Comparison of ENCODE assay signal across 8 cellular contexts in the genomic region with DNA sequence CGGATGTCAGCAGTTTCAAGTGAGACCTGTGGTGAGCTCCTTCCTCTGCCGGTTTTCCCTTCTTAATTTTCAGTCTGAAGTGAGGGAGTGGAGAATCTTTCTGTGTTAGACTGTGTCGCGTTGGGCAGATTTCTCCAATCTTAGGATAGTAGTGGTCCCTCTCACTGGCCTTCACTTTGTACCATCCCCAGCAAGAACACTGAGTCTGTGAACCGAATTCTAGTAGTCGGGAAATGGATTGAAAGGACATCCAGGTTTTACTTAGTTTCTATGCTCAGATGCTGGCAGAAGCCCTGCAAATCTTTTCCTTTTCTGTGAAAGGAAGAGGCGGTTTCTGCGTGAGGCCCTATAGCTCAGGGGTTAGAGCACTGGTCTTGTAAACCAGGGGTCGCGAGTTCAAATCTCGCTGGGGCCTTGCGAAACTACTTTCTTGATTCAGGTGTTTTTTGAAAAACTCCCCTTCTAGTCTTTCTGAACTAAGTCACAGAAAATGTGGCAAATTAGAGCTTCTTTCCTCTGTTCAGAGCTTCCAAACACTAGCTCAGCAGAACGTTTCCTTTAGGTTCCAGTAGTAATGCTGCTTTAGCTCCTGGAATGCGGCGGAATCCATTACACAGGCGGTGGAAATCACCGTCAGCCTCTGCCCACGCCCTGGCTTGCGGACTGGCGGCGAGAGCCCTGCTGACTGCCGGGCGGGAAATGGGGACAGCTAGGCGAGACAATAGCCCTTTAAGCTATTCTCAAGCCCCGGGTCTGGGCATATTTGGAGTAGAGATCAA. TPM values are rescaled to one million over a fixed set of nuclear protein-coding genes. Genes with fewer than 3 reads are reported as not detected.
DNase-seq lines count a peak whose midpoint lies in the region; ATAC-seq, FAIRE-seq and TF ChIP-seq lines count a peak whose summit lies in the region.

No MANE protein-coding gene starts in this region.

- 0 out of 2 replicates have a peak, but pooled peaks have one; percentile 10 for TF ChIP-seq POLR2A in A549 (IDR thresholded peaks at IDR 0.05; ENCODE audit: low read length)

- CTCF ChIA-PET in A549 (lab: Yijun Ruan, JAX): interaction anchor here (0.9 to 13.8 kb wide), 17 partner anchors 8 to 359 kb away, joined by 3 to 191 read pairs (median 4); no protein-coding TSS in a partner anchor

- H3K27ac Mint-ChIP-seq in nephron progenitor cell: peak overlapping the region; percentile 36

- peaks cover 25% of the 10 kb centered on the region for H3K4me1 Mint-ChIP-seq in nephron progenitor cell

- no peaks in the 10 kb centered on the region for H3K9me3 Mint-ChIP-seq in nephron progenitor cell

- H3K4me3 ChIP-seq in A549: peak overlapping the region; percentile 58

- H3K4me2 ChIP-seq in A549: peak overlapping the region; percentile 81

- no peak for TF ChIP-seq CTCF in A549 (IDR thresholded peaks at IDR 0.05)
- TF ChIP-seq CTCF in nephron progenitor cell (IDR thresholded peaks at IDR 0.05): no peak

- H3K9me3 ChIP-seq in A549: no peaks in the 10 kb centered on the region

- peaks cover 23% of the 10 kb centered on the region for H3K4me1 ChIP-seq in A549

- no peak; a peak in 1 of 5 replicates for TF ChIP-seq RAD21 in A549 (conservative IDR thresholded peaks at IDR 0.05 in 1 of 2, IDR thresholded peaks at IDR 0.05 in 1 of 2)

- ATAC-seq in A549: peak; percentile 12 to 16; a peak in 5 of 6 replicates
- ATAC-seq in GM18511 (IDR thresholded peaks at IDR 0.05; ENCODE audit: unreplicated experiment): peak; percentile 23

- POLR2A ChIA-PET in A549 (lab: Yijun Ruan, JAX): interaction anchor here (0.8 to 5.1 kb wide), 19 partner anchors 7 to 339 kb away, joined by 3 to 46 read pairs (median 4); a partner anchor contains a TSS

- no peaks in the 10 kb centered on the region for H3K36me3 Mint-ChIP-seq in nephron progenitor cell (ENCODE audit: low read depth)

- H3K4me3 Mint-ChIP-seq in nephron progenitor cell: no peak overlapping the region

- H3K27ac ChIP-seq in A549: peak overlapping the region; percentile 95

- peaks cover 15% of the 10 kb centered on the region for H3K27me3 Mint-ChIP-seq in nephron progenitor cell (ENCODE audit: low read depth, poor library complexity)

- WGBS in A549 (ENCODE audit: missing lambda C conversion rate): 1% methylated on average over 16 of the region's 25 CpGs

- DNase-seq in A549 (ENCODE audit: low read depth in 1 of 2, low spot score in 1 of 2) (peak; percentile 62 to 93), HS-5 (ENCODE audit: low read depth) (peak; percentile 83), RPMI7951 (ENCODE audit: low read depth) (peak; percentile 81), fibroblast of the conjunctiva (ENCODE audit: low read depth) (peak; percentile 84), nephron progenitor cell (peak; percentile 86)
- DNase-seq in activated T-helper 1 cell treated with anti-CD3 and anti-CD28 coated beads, Interleukin-2, amount 50 U/mL, for 16 hours (ENCODE audit: low read depth in 1 of 2, low spot score in 1 of 2): peak; percentile 67 to 75
- peak; percentile 75 to 92 (median 83) for DNase-seq in stimulated activated naive CD4-positive, alpha-beta T cell (lab: John Stamatoyannopoulos, UW)

- peak; percentile 46 for FAIRE-seq in A549 (lab: Jason Lieb, UNC)

- TF ChIP-seq EP300 in A549 (IDR thresholded peaks at IDR 0.05): no peak

TF ChIP-seq in A549, 52 proteins besides CTCF, POLR2A, EP300 and RAD21:
- TF ChIP-seq FOSL2 (IDR thresholded peaks at IDR 0.05): no peak
- TF ChIP-seq FOSL2 (CRISPR knock-in tag; IDR thresholded peaks at IDR 0.05): no peak
- peak; percentile 83 for TF ChIP-seq SREBF2 (IDR thresholded peaks at IDR 0.05)
- peak; percentile 2 for TF ChIP-seq ZFP36 (IDR thresholded peaks at IDR 0.05; ENCODE audit: borderline replicate concordance, partially characterized antibody)
- peak; percentile 80 for TF ChIP-seq RFX5 (IDR thresholded peaks at IDR 0.05)
- TF ChIP-seq, protein P1, sequence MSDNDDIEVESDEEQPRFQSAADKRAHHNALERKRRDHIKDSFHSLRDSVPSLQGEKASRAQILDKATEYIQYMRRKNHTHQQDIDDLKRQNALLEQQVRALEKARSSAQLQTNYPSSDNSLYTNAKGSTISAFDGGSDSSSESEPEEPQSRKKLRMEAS (IDR thresholded peaks at IDR 0.05): peak; percentile 39; the same call in 1 of the 2 replicates
- TF ChIP-seq, protein P2, sequence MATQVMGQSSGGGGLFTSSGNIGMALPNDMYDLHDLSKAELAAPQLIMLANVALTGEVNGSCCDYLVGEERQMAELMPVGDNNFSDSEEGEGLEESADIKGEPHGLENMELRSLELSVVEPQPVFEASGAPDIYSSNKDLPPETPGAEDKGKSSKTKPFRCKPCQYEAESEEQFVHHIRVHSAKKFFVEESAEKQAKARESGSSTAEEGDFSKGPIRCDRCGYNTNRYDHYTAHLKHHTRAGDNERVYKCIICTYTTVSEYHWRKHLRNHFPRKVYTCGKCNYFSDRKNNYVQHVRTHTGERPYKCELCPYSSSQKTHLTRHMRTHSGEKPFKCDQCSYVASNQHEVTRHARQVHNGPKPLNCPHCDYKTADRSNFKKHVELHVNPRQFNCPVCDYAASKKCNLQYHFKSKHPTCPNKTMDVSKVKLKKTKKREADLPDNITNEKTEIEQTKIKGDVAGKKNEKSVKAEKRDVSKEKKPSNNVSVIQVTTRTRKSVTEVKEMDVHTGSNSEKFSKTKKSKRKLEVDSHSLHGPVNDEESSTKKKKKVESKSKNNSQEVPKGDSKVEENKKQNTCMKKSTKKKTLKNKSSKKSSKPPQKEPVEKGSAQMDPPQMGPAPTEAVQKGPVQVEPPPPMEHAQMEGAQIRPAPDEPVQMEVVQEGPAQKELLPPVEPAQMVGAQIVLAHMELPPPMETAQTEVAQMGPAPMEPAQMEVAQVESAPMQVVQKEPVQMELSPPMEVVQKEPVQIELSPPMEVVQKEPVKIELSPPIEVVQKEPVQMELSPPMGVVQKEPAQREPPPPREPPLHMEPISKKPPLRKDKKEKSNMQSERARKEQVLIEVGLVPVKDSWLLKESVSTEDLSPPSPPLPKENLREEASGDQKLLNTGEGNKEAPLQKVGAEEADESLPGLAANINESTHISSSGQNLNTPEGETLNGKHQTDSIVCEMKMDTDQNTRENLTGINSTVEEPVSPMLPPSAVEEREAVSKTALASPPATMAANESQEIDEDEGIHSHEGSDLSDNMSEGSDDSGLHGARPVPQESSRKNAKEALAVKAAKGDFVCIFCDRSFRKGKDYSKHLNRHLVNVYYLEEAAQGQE (IDR thresholded peaks at IDR 0.05): no peak
- TF ChIP-seq SMC3 (IDR thresholded peaks at IDR 0.05): peak; percentile 24; the same call in 1 of the 3 replicates
- 0 out of 2 replicates have a peak, but pooled peaks have one; percentile 24 for TF ChIP-seq MYC (IDR thresholded peaks at IDR 0.05; ENCODE audit: borderline replicate concordance, low read length)
- TF ChIP-seq CEBPB (IDR thresholded peaks at IDR 0.05): peak; percentile 46 to 90; a peak in 3 of 4 replicates
- TF ChIP-seq HOXB5 (CRISPR knock-in tag; IDR thresholded peaks at IDR 0.05): no peak
- peak; percentile 100 for TF ChIP-seq MAFK (IDR thresholded peaks at IDR 0.05; ENCODE audit: partially characterized antibody)
- TF ChIP-seq EHF (CRISPR knock-in tag; IDR thresholded peaks at IDR 0.05): no peak
- TF ChIP-seq PHF8 (IDR thresholded peaks at IDR 0.05; ENCODE audit: borderline replicate concordance, low read depth): no peak
- TF ChIP-seq CHD2 (IDR thresholded peaks at IDR 0.05; ENCODE audit: low read length, partially characterized antibody): peak; percentile 17

RNA-seq across cellular contexts. Expression of a gene that starts 2.8 kb away (rescaled TPM):
- 77.4 and 134 TPM in 2 replicates for polyA plus RNA-seq in A549 (2011; rRNA removed)
- 11.1 and 15.0 TPM in 2 replicates for polyA plus RNA-seq in A549 (2012; cell fraction: cytosol; rRNA removed)
- 8.0 and 10.9 TPM in 2 replicates for polyA plus RNA-seq in A549 (2012; cell fraction: nucleus; rRNA removed)
- 5.8 to 10.6 TPM (median 8.6 TPM) in 3 replicates for polyA plus RNA-seq in A549 (2017; fragmentation: RNase III; extraction: RNeasy Plus Mini Kit Qiagen cat#74134 plus additional on column Dnase treatment)
- 53.7 and 118 TPM in 2 replicates for polyA minus RNA-seq in A549 (2011; rRNA and poly(A)+ RNA removed)
- 8.1 and 14.2 TPM in 2 replicates for total RNA-seq in RPMI7951 (2014; rRNA removed; shearing (Covaris generic))

RNA-seq across cellular contexts. Expression of a gene that starts 7.0 kb away (rescaled TPM):
- polyA plus RNA-seq in A549 (2011; rRNA removed) (35.4 and 46.9 TPM in 2 replicates), A549 (2017; fragmentation: RNase III; extraction: RNeasy Plus Mini Kit Qiagen cat#74134 plus additional on column Dnase treatment) (6.5 to 10.5 TPM (median 10.2 TPM) in 3 replicates)
- polyA plus RNA-seq in A549 (2012; cell fraction: cytosol; rRNA removed): 10.5 and 11.6 TPM in 2 replicates
- polyA plus RNA-seq in A549 (2012; cell fraction: nucleus; rRNA removed): 7.9 and 10.9 TPM in 2 replicates
- polyA minus RNA-seq in A549 (2011; rRNA and poly(A)+ RNA removed): 19.4 and 35.5 TPM in 2 replicates
- total RNA-seq in RPMI7951 (2014; rRNA removed; shearing (Covaris generic)): 6.3 and 7.4 TPM in 2 replicates

RNA-seq across cellular contexts. Expression of a gene that starts 40.0 kb away (rescaled TPM):
- polyA plus RNA-seq in A549 (2011; rRNA removed) (not detected in 2 replicates), A549 (2017; fragmentation: RNase III; extraction: RNeasy Plus Mini Kit Qiagen cat#74134 plus additional on column Dnase treatment) (not detected in 3 replicates)
- polyA plus RNA-seq in A549 (2012; cell fraction: cytosol; rRNA removed): not detected in 2 replicates
- not detected in 2 replicates for polyA plus RNA-seq in A549 (2012; cell fraction: nucleus; rRNA removed)
- polyA minus RNA-seq in A549 (2011; rRNA and poly(A)+ RNA removed): not detected in 2 replicates
- not detected in 2 replicates for total RNA-seq in RPMI7951 (2014; rRNA removed; shearing (Covaris generic))

Comparison
In these comparisons a context has a peak if more than half of its experiments do, and no peak if none do; other contexts are left out.
1. Peak in every context shown above with its lines: DNase-seq, ATAC-seq, H3K4me3 ChIP-seq and H3K27ac ChIP-seq.